14 cellular contexts compared by ENCODE assay signal in genomic region chr13:50513528-50513863, GRCh38.
DNase-seq lines count a peak whose midpoint lies in the region; ATAC-seq, FAIRE-seq and TF ChIP-seq lines count a peak whose summit lies in the region.
"Had no signal": no experiment of that assay in that cellular context is flagged by ENCODE, and none has a peak within 500 bp of the region (broad histone marks: within the 10 kb centered on the region; RNA-seq: fewer than 3 reads in every experiment).

No MANE protein-coding gene starts in this region.

- H3K9me1 ChIP-seq in IMR-90 (ENCODE audit: insufficient read depth, low read length): no peaks in the 10 kb centered on the region

- peak overlapping the region; percentile 39; the same call in 1 of the 2 replicates for H2BK120ac ChIP-seq in IMR-90 (ENCODE audit: low read depth, low read length)

- no peak overlapping the region for H2BK20ac ChIP-seq in IMR-90 (ENCODE audit: low read depth, low read length)

- H3K79me2 ChIP-seq in OCI-LY7 (ENCODE audit: insufficient read depth, low read depth, low read length) (no peaks in the 10 kb centered on the region), HepG2 (ENCODE audit: insufficient read depth, low read length) (no peaks in the 10 kb centered on the region)

- no peak overlapping the region for H2AK5ac ChIP-seq in IMR-90 (ENCODE audit: low read depth, low read length)

- intact Hi-C loops in IMR-90 (cut with micrococcal nuclease): loop anchor here (10.0 kb wide), 1 partner anchor 839 kb away; no protein-coding TSS in a partner anchor
- intact Hi-C loops in OCI-LY7 (cut with micrococcal nuclease; ENCODE audit: unreplicated experiment): loop anchor here (2.0 to 5.0 kb wide), 5 partner anchors 289 to 577 kb away; partner anchors contain the start of genes SPRYD7 and TRIM13
- intact Hi-C loops in HepG2 (cut with micrococcal nuclease; ENCODE audit: unreplicated experiment): loop anchor here (1.0 to 5.0 kb wide), 2 partner anchors 399 to 431 kb away; no protein-coding TSS in a partner anchor
- intact Hi-C loops in spleen (cut with DNase I; ENCODE audit: low total_unique reads): no loop called here

- ATAC-seq in IMR-90 (ENCODE audit: low read depth) (no peak), HepG2 (no peak; the same call in 2 of the 3 replicates), omental fat pad (ENCODE audit: low FRiP score) (no peak), GM21381 (IDR thresholded peaks at IDR 0.05; ENCODE audit: unreplicated experiment) (no peak)
- ATAC-seq: HCT116, SK-N-SH treated with all-trans-retinoic acid at 6 μM for 48 hours had no signal

- H3K4me1 ChIP-seq in IMR-90 (ENCODE audit: control insufficient read depth, insufficient read depth, low read length) (peaks cover 6% of the 10 kb centered on the region), OCI-LY7 (ENCODE audit: insufficient read depth, low read length, poor library complexity, severe bottlenecking) (peaks cover 86% of the 10 kb centered on the region), HepG2 (ENCODE audit: insufficient read depth, low read length) (peaks cover 69% of the 10 kb centered on the region), spleen (peaks cover 11 to 28% (median 24%) of the 10 kb centered on the region in 6 donors)

- in situ Hi-C loops in IMR-90 (cut with MboI; ENCODE audit: low sequenced_read_pairs): no loop called here
- in situ Hi-C loops in HepG2 (cut with HindIII; ENCODE audit: extremely low pct_ligation_motif_present, low pct_unique_long_range_greater_than_20kb): no loop called here

- no peak for TF ChIP-seq POLR2A in IMR-90 (IDR thresholded peaks at IDR 0.05; ENCODE audit: low read depth, low read length)
- TF ChIP-seq POLR2A in HepG2 (IDR thresholded peaks at IDR 0.05; ENCODE audit: insufficient read depth in 1 of 2, low read depth in 2 of 2, low read length in 2 of 2): no peak
- no peak for TF ChIP-seq POLR2A in spleen (IDR thresholded peaks at IDR 0.05)

- H3K4me2 ChIP-seq in IMR-90 (ENCODE audit: low read depth, low read length): no peak overlapping the region
- H3K4me2 ChIP-seq in OCI-LY7 (ENCODE audit: low read length): peak overlapping the region; percentile 97
- H3K4me2 ChIP-seq in HepG2 (ENCODE audit: low read depth, low read length): peak overlapping the region; percentile 85

- no peaks in the 10 kb centered on the region for H3K9me3 ChIP-seq in IMR-90 (ENCODE audit: control insufficient read depth, insufficient read depth, low read length)
- peaks cover 14% of the 10 kb centered on the region; the same call in 1 of the 2 replicates for H3K9me3 ChIP-seq in OCI-LY7 (ENCODE audit: low read length)
- no peaks in the 10 kb centered on the region for H3K9me3 ChIP-seq in HepG2 (ENCODE audit: low read length)
- peaks cover 0 to 7% (median 0%) of the 10 kb centered on the region in 8 donors for H3K9me3 ChIP-seq in spleen

- BruUV-seq in IMR-90 (replicated peaks; lab: Mats Ljungman, UMichigan): no TSS peak
- no TSS peak for BruUV-seq in OCI-LY7 (replicated peaks; lab: Mats Ljungman, UMichigan)
- no TSS peak for BruUV-seq in HepG2 (replicated peaks; lab: Mats Ljungman, UMichigan)

- TF ChIP-seq RAD21 in IMR-90 (IDR thresholded peaks at IDR 0.05; ENCODE audit: low read length): no peak
- TF ChIP-seq RAD21 in HepG2 (CRISPR knock-in tag; IDR thresholded peaks at IDR 0.05): no peak

- H2AK9ac ChIP-seq in IMR-90 (replicated peaks; ENCODE audit: low read depth, low read length, poor library complexity): no peak overlapping the region

- CTCF ChIA-PET in IMR-90 (lab: Yijun Ruan, JAX): interaction anchor here (1.0 kb wide), 1 partner anchor 51 kb away, joined by 5 read pairs; no protein-coding TSS in a partner anchor
- CTCF ChIA-PET in OCI-LY7 (lab: Charles Lee; ENCODE audit: unreplicated experiment): interaction anchor here (1.2 to 1.3 kb wide), 2 partner anchors 85 to 401 kb away, joined by 3 read pairs; no protein-coding TSS in a partner anchor
- CTCF ChIA-PET in HepG2 (lab: Yijun Ruan, JAX; ENCODE audit: low intra/inter-chr PET ratio, low total read pairs): interaction anchor here (0.7 kb wide), 1 partner anchor 429 kb away, joined by 3 read pairs; no protein-coding TSS in a partner anchor

- DNase-seq in IMR-90: no peak
- DNase-seq in OCI-LY7 (ENCODE audit: low spot score): peak; percentile 46
- DNase-seq in HepG2 (ENCODE audit: low spot score): no peak
- DNase-seq in spleen: no peak
- no peak for DNase-seq in omental fat pad (ENCODE audit: low spot score)
- DNase-seq in DMS79 (lab: John Stamatoyannopoulos, UW): no peak
- DNase-seq: activated CD4-positive, alpha-beta T cell treated with anti-CD3 and anti-CD28 coated beads for 48 hours; Kasumi-1; mesendoderm; NCI-H524; stimulated activated CD8-positive, alpha-beta memory T cell treated with anti-CD3 and anti-CD28 coated beads, Interleukin-4, amount 100 ng/mL, for 48 hours had no signal

- H4K91ac ChIP-seq in IMR-90 (ENCODE audit: insufficient read depth, low read depth, low read length): no peak overlapping the region

- peak overlapping the region; percentile 71; the same call in 1 of the 3 replicates for H2BK15ac ChIP-seq in IMR-90 (ENCODE audit: low read depth, low read length)

- H3K79me1 ChIP-seq in IMR-90 (ENCODE audit: low read depth in 1 of 2, low read length in 2 of 2): no peaks in the 10 kb centered on the region

- H3K4ac ChIP-seq in IMR-90 (ENCODE audit: low read depth, low read length): no peak overlapping the region

- H4K8ac ChIP-seq in IMR-90 (ENCODE audit: low read depth in 2 of 2, low read length in 2 of 2): peak overlapping the region in 1 of 2 experiments; percentile 37; a peak in 1 of 4 replicates

- no peaks in the 10 kb centered on the region for H3K9me2 ChIP-seq in OCI-LY7 (ENCODE audit: insufficient read depth, low read length)

- TF ChIP-seq CTCF in IMR-90 (conservative IDR thresholded peaks at IDR 0.05; ENCODE audit: low read depth, low read length) (no peak), OCI-LY7 (conservative IDR thresholded peaks at IDR 0.05; ENCODE audit: low read length) (no peak), HepG2 (CRISPR knock-in tag; IDR thresholded peaks at IDR 0.05) (no peak), spleen (IDR thresholded peaks at IDR 0.05 in 8 of 11, conservative IDR thresholded peaks at IDR 0.05 in 3 of 11) (no peak), omental fat pad (IDR thresholded peaks at IDR 0.05) (no peak)

- H3K18ac ChIP-seq in IMR-90 (ENCODE audit: low read depth, low read length): no peak overlapping the region

- no peak overlapping the region for H3K56ac ChIP-seq in IMR-90 (ENCODE audit: extremely low read depth, insufficient read depth, low read length)

- H3K4me3 ChIP-seq in IMR-90 (ENCODE audit: insufficient read depth, low read depth, low read length): no peak overlapping the region
- peak overlapping the region; percentile 50 for H3K4me3 ChIP-seq in OCI-LY7 (ENCODE audit: low read depth, low read length, poor library complexity, severe bottlenecking)
- H3K4me3 ChIP-seq in HepG2 (replicated peaks in 1 of 3; ENCODE audit: insufficient read depth in 1 of 3, low read depth in 2 of 3, low read length in 3 of 3): peak overlapping the region in 2 of 3 experiments; percentile 62 to 71; a peak in 2 of 6 replicates
- H3K4me3 ChIP-seq in spleen: no peak overlapping the region

- H3K27me3 ChIP-seq in IMR-90 (ENCODE audit: control insufficient read depth, insufficient read depth, low read length) (no peaks in the 10 kb centered on the region), HepG2 (ENCODE audit: control insufficient read depth in 1 of 2, insufficient read depth in 2 of 2, low read length in 2 of 2) (no peaks in the 10 kb centered on the region), spleen (replicated peaks in 1 of 7) (no peaks in the 10 kb centered on the region)

- no peak overlapping the region for H2BK5ac ChIP-seq in IMR-90 (ENCODE audit: low read depth, low read length, poor library complexity, severe bottlenecking)

- dilution Hi-C loops in IMR-90 (cut with HindIII; ENCODE audit: low sequenced_read_pairs, unreplicated experiment): no loop called here

- no peak overlapping the region for H3K23ac ChIP-seq in IMR-90 (ENCODE audit: low read depth, low read length)

- TF ChIP-seq EP300 in HepG2 (IDR thresholded peaks at IDR 0.05; ENCODE audit: low read depth in 2 of 2, low read length in 2 of 2) (no peak), HepG2 (CRISPR knock-in tag; IDR thresholded peaks at IDR 0.05; ENCODE audit: borderline replicate concordance) (no peak)

- H4K20me1 ChIP-seq in IMR-90 (ENCODE audit: insufficient read depth, low read length) (no peaks in the 10 kb centered on the region), OCI-LY7 (ENCODE audit: insufficient read depth, low read length) (no peaks in the 10 kb centered on the region), HepG2 (ENCODE audit: insufficient read depth, low read length) (no peaks in the 10 kb centered on the region)

- H3K27ac ChIP-seq in IMR-90 (ENCODE audit: insufficient read depth, low read length) (no peak overlapping the region; the same call in 1 of the 2 replicates), OCI-LY7 (ENCODE audit: low read depth, low read length, poor library complexity, severe bottlenecking) (peak overlapping the region; percentile 98), HepG2 (ENCODE audit: extremely low read length, insufficient read depth, low read length) (peak overlapping the region; percentile 76), spleen (peak overlapping the region in 5 of 8 donors; percentile 79 to 87 (median 85))

- peak overlapping the region; percentile 81; the same call in 1 of the 2 replicates for H3K14ac ChIP-seq in IMR-90 (replicated peaks; ENCODE audit: low read depth, low read length)

- POLR2A ChIA-PET in IMR-90 (lab: Charles Lee; ENCODE audit: unreplicated experiment) (no interaction called here), OCI-LY7 (lab: Charles Lee) (interaction anchor here (0.6 to 4.8 kb wide), 23 partner anchors 8 to 432 kb away, joined by 3 to 46 read pairs (median 5); partner anchors contain the start of gene RNASEH2B), HepG2 (lab: Yijun Ruan, JAX) (no interaction called here)

- no peak overlapping the region for H3K9ac ChIP-seq in IMR-90 (ENCODE audit: low read depth, low read length)
- 0 out of 2 replicates have a peak overlapping the region, but pooled peaks have one; percentile 55 for H3K9ac ChIP-seq in HepG2 (ENCODE audit: insufficient read depth, low read depth, low read length)

- H2AFZ ChIP-seq in IMR-90 (replicated peaks; ENCODE audit: low read length, poor library complexity) (no peak overlapping the region), OCI-LY7 (ENCODE audit: low read length) (peak overlapping the region; percentile 81), HepG2 (ENCODE audit: low read length) (no peak overlapping the region)

- H4K5ac ChIP-seq in IMR-90 (ENCODE audit: low read depth, low read length): no peak overlapping the region

- H3K36me3 ChIP-seq in IMR-90 (ENCODE audit: control insufficient read depth, insufficient read depth, low read length): no peaks in the 10 kb centered on the region
- peaks cover 11% of the 10 kb centered on the region; the same call in 1 of the 2 replicates for H3K36me3 ChIP-seq in OCI-LY7 (ENCODE audit: insufficient read depth, low read length)
- no peaks in the 10 kb centered on the region for H3K36me3 ChIP-seq in HepG2 (replicated peaks in 1 of 2; ENCODE audit: control insufficient read depth in 1 of 2, insufficient read depth in 2 of 2, low read length in 2 of 2)
- no peaks in the 10 kb centered on the region for H3K36me3 ChIP-seq in spleen

- FAIRE-seq in HepG2 (lab: Jason Lieb, UNC): no peak

TF ChIP-seq in IMR-90, 13 proteins besides CTCF, POLR2A, EP300 and RAD21 (continues in another document):
- no peak for TF ChIP-seq CEBPB (IDR thresholded peaks at IDR 0.05; ENCODE audit: low read depth, low read length)

Comparison
In these comparisons a context has a peak if more than half of its experiments do, and no peak if none do; other contexts are left out.
1. H3K4me3 ChIP-seq: peak in OCI-LY7 (single experiment) and HepG2 (2 of 3); none in IMR-90 (single experiment) and spleen (0 of 8).